ENCODE assay signal across 8 cellular contexts in genomic region chr16:70738083-70738977, GRCh38. TPM values are rescaled to one million over a fixed set of nuclear protein-coding genes. Genes with fewer than 3 reads are reported as not detected.
DNase-seq lines count a peak whose midpoint lies in the region; ATAC-seq and TF ChIP-seq lines count a peak whose summit lies in the region.

No MANE protein-coding gene starts in this region.

- peak overlapping the region; percentile 86 for H3K27ac ChIP-seq in suprapubic skin

- WGBS in suprapubic skin, result 58% methylated on average over 21 of the region's 22 CpGs

- no peak for TF ChIP-seq EP300 in suprapubic skin (IDR thresholded peaks at IDR 0.05)

- H3K9me3 ChIP-seq in BE2C (no peaks in the 10 kb centered on the region), suprapubic skin (no peaks in the 10 kb centered on the region)

- H3K36me3 ChIP-seq in BE2C, result peaks cover 13% of the 10 kb centered on the region
- peaks cover 14% of the 10 kb centered on the region for H3K36me3 ChIP-seq in suprapubic skin

- DNase-seq in BE2C (peak; percentile 86), GM19238 (ENCODE audit: insufficient read length, low spot score) (peak; percentile 29), RPMI8226 (peak; percentile 63), cardiac fibroblast (ENCODE audit: low read depth in 2 of 2) (peak; percentile 62 to 83), left kidney (ENCODE audit: low read depth, low spot score) (peak; percentile 83), suprapubic skin (ENCODE audit: low spot score in 2 of 2) (no peak), NCI-H2081 (lab: John Stamatoyannopoulos, UW) (no peak)

- H3K4me3 ChIP-seq in BE2C (ENCODE audit: low read depth, low read length) (no peak overlapping the region), cardiac fibroblast (replicated peaks in 1 of 2; ENCODE audit: low read depth in 2 of 2, low read length in 2 of 2) (no peak overlapping the region), suprapubic skin (no peak overlapping the region)

- H3K4me1 ChIP-seq in BE2C (peaks cover 14% of the 10 kb centered on the region), suprapubic skin (peaks cover 60% of the 10 kb centered on the region)

- H3K27me3 ChIP-seq in BE2C (no peaks in the 10 kb centered on the region), suprapubic skin (no peaks in the 10 kb centered on the region)

- no peak for TF ChIP-seq POLR2A in suprapubic skin (IDR thresholded peaks at IDR 0.05)

- TF ChIP-seq CTCF in BE2C (IDR thresholded peaks at IDR 0.05; ENCODE audit: low read depth, low read length) (peak; percentile 92), cardiac fibroblast (IDR thresholded peaks at IDR 0.05; ENCODE audit: low read depth, low read length) (peak; percentile 73), suprapubic skin (IDR thresholded peaks at IDR 0.05) (peak; percentile 25 to 54)

- no peak for ATAC-seq in HG02642 (IDR thresholded peaks at IDR 0.05; ENCODE audit: poor library complexity, unreplicated experiment)

RNA-seq across cellular contexts. Expression of gene MTSS2, which starts 52.5 kb away (rescaled TPM):
- 211 TPM for polyA plus RNA-seq in BE2C (2012; ENCODE audit: insufficient read depth, insufficient read length, low read depth)
- total RNA-seq in suprapubic skin, result 10 to 100 TPM; 30.1 to 58.7 (median 42.6) TPM

Comparison
In these comparisons a context has a peak if more than half of its experiments do, and no peak if none do; other contexts are left out.
1. DNase-seq: peak in BE2C (single experiment), GM19238 (single experiment), RPMI8226 (single experiment), cardiac fibroblast (2 of 2) and left kidney (single experiment); none in suprapubic skin (0 of 2) and NCI-H2081 (0 of 2).
2. CTCF ChIP-seq: peak in every context shown above with its lines; median percentile 92 in BE2C; 73 in cardiac fibroblast; 40 in suprapubic skin.